Comparison of ENCODE assay signal across 22 cellular contexts in genomic region chr3:22414239-22414638, GRCh38.
"Had no signal": no experiment of that assay in that cellular context is flagged by ENCODE, and none has a peak within 500 bp of the region (broad histone marks: within the 10 kb centered on the region; RNA-seq: fewer than 3 reads in every experiment).

No MANE protein-coding gene starts in this region.

- H3K4me3 Mint-ChIP-seq: dendritic cell treated with granulocyte-macrophage colony-stimulating factor and Interleukin-4, amounts not matched to agents 40 ng/mL and 50 ng/mL, for 4 days; effector memory CD8-positive, alpha-beta T cell; mesothelial cell of epicardium; naive B cell had no signal

- H3K36me3 Mint-ChIP-seq: mesothelial cell of epicardium, naive B cell had no signal

- H3K27me3 ChIP-seq: colonic mucosa, esophagus squamous epithelium, gastrocnemius medialis, heart right ventricle, left lung had no signal

- H3K4me3 ChIP-seq: colonic mucosa, esophagus squamous epithelium, gastrocnemius medialis, heart right ventricle, left lung, lower lobe of right lung, mucosa of descending colon had no signal

- H3K4me1 ChIP-seq: colonic mucosa, esophagus squamous epithelium, gastrocnemius medialis, heart right ventricle, left lung, lower lobe of right lung had no signal

- H3K36me3 ChIP-seq: colonic mucosa, esophagus squamous epithelium, gastrocnemius medialis, heart right ventricle, left lung, lower lobe of right lung had no signal

- H3K4me1 Mint-ChIP-seq: mesothelial cell of epicardium, naive B cell had no signal

- H3K27ac Mint-ChIP-seq: dendritic cell treated with granulocyte-macrophage colony-stimulating factor and Interleukin-4, amounts not matched to agents 40 ng/mL and 50 ng/mL, for 4 days; effector memory CD8-positive, alpha-beta T cell; mesothelial cell of epicardium; naive B cell had no signal

- ATAC-seq: effector memory CD8-positive, alpha-beta T cell; esophagus mucosa; gastrocnemius medialis; heart right ventricle; left cardiac atrium; left lung; left ventricle myocardium superior; lower lobe of right lung; mucosa of descending colon had no signal

- H3K27ac ChIP-seq: colonic mucosa, esophagus squamous epithelium, gastrocnemius medialis, heart right ventricle, left lung, lower lobe of right lung had no signal

- H3K27me3 Mint-ChIP-seq: dendritic cell treated with granulocyte-macrophage colony-stimulating factor and Interleukin-4, amounts not matched to agents 40 ng/mL and 50 ng/mL, for 4 days; effector memory CD8-positive, alpha-beta T cell; naive B cell had no signal

- H3K9me3 ChIP-seq: colonic mucosa, gastrocnemius medialis, left lung, lower lobe of right lung had no signal

- DNase-seq: colonic mucosa; cortex of kidney; effector CD8-positive, alpha-beta T cell; effector memory CD8-positive, alpha-beta T cell; esophagus squamous epithelium; foreskin fibroblast; foreskin melanocyte; gastrocnemius medialis; glutamatergic neuron; head of caudate nucleus; heart right ventricle; hippocampal formation; left cardiac atrium; left ventricle myocardium superior; lower lobe of right lung; mesenchymal stem cell; mucosa of descending colon; naive B cell had no signal
